ENCODE assay signal across 1 cellular context in the genomic region with DNA sequence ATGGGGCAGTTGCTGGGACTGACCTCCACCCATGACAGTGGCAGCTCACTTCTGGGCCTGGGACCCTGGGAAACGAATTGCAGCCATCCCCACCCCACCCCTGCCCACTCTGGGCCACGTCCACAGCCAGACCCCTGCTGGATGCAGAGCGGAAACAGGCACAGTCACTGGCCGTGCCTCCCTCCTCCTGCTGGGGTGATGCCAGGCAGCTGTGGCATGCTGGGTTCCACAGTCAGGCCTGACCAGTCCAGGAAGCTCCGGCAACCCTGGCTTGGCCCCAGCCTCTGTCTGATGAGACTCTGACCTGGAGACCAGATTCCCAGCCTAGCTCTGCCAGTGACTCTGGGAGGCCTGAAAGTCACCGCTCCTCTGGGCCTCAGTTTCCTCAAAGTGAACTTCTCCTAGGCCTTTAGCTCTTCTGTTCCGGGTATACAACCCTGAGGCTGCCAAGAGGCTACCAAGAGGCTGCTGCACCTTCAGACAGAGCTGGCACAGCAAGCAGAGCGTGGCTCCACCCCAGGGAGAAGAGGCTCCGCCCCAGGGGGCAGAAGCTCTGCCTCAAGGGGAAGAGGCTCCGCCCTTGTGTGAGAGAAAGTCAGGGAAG.
TF ChIP-seq lines count a peak whose summit lies in the region.

No MANE protein-coding gene starts in this region.

TF ChIP-seq in HCT116, 20 proteins besides CTCF, POLR2A, EP300 and RAD21 (continued from another document):
- TF ChIP-seq ZBTB33 (IDR thresholded peaks at IDR 0.05; ENCODE audit: extremely low read depth, insufficient replicate concordance, low read length) (no peak), EGR1 (IDR thresholded peaks at IDR 0.05; ENCODE audit: low read depth) (no peak), TCF7L2 (IDR thresholded peaks at IDR 0.05; ENCODE audit: borderline replicate concordance, extremely low read depth, insufficient read depth, insufficient read length) (no peak), ZNF274 (IDR thresholded peaks at IDR 0.05; ENCODE audit: low read depth, low read length) (no peak), SRF (IDR thresholded peaks at IDR 0.05; ENCODE audit: low read depth) (no peak), JUND (IDR thresholded peaks at IDR 0.05) (no peak)
